ENCODE assay signal across 14 cellular contexts in genomic region chr3:63753567-63753966, GRCh38.
DNase-seq lines count a peak whose midpoint lies in the region; ATAC-seq lines count a peak whose summit lies in the region.
"Had no signal": no experiment of that assay in that cellular context is flagged by ENCODE, and none has a peak within 500 bp of the region (broad histone marks: within the 10 kb centered on the region; RNA-seq: fewer than 3 reads in every experiment).

No MANE protein-coding gene starts in this region.

- DNase-seq in Daoy (ENCODE audit: low read depth) = peak; percentile 5
- peak; percentile 10 for DNase-seq in Jurkat, Clone E6-1 (ENCODE audit: low read depth, low spot score)
- peak; percentile 17 to 54 for DNase-seq in T47D (ENCODE audit: low read depth in 1 of 2, low spot score in 1 of 2)
- peak; percentile 80 for DNase-seq in left kidney (ENCODE audit: low read depth, low spot score)
- no peak for DNase-seq in COLO668 (lab: John Stamatoyannopoulos, UW; ENCODE audit: unreplicated experiment)
- DNase-seq in GF-D8 (lab: John Stamatoyannopoulos, UW) = no peak
- DNase-seq in stimulated activated CD4-positive, alpha-beta T cell treated with anti-CD3 and anti-CD28 coated beads, Interleukin-15, amount 100 ng/mL, for 24 hours = no peak
- DNase-seq: activated CD4-positive, alpha-beta memory T cell treated with anti-CD3 and anti-CD28 coated beads, Interleukin-2, amount 10 ng/mL, durations not matched to agents 7 days and 5 days; activated naive CD4-positive, alpha-beta T cell treated with anti-CD3 and anti-CD28 coated beads, Interleukin-2, amount 10 ng/mL, durations not matched to agents 7 days and 5 days; CD4-positive, CD25-positive, alpha-beta regulatory T cell; heart right ventricle; right cardiac atrium; T-cell had no signal

- no peak overlapping the region for H3K4me3 ChIP-seq in Jurkat, Clone E6-1 (ENCODE audit: low read length)
- H3K4me3 ChIP-seq: heart right ventricle had no signal

- in situ Hi-C loops in T47D (cut with HindIII; ENCODE audit: low pct_unique_long_range_greater_than_20kb, low sequenced_read_pairs) = no loop called here

- ATAC-seq in GM18868 (IDR thresholded peaks at IDR 0.05; ENCODE audit: unreplicated experiment) = no peak
- ATAC-seq: heart right ventricle, right cardiac atrium, T-cell had no signal

Comparison
In these comparisons a context has a peak if more than half of its experiments do, and no peak if none do; other contexts are left out.
1. DNase-seq: peak in Daoy (single experiment), Jurkat, Clone E6-1 (single experiment), T47D (2 of 2) and left kidney (single experiment); none in COLO668 (single experiment), GF-D8 (single experiment) and stimulated activated CD4-positive, alpha-beta T cell treated with anti-CD3 and anti-CD28 coated beads, Interleukin-15, amount 100 ng/mL, for 24 hours (single experiment).